Comparison of ENCODE assay signal across 1 cellular context in genomic region chr14:35404496-35405303, GRCh38.
TF ChIP-seq lines count a peak whose summit lies in the region.

NFKBIA (minus strand) TSS chr14:35404749; CDS start chr14:35404644, 105 bp downstream.

TF ChIP-seq in K562, 482 proteins besides CTCF, POLR2A, EP300 and RAD21 (continued from another document and continues in another):
- TF ChIP-seq MGA (IDR thresholded peaks at IDR 0.05) (no peak), SAFB (IDR thresholded peaks at IDR 0.05; ENCODE audit: borderline replicate concordance, low read depth, low read length) (no peak), ZNF699 (CRISPR knock-in tag; IDR thresholded peaks at IDR 0.05; ENCODE audit: insufficient replicate concordance) (no peak), ZNF318 (IDR thresholded peaks at IDR 0.05; ENCODE audit: borderline replicate concordance in 1 of 2, low read depth in 1 of 2) (no peak), ELF2 (CRISPR knock-in tag; IDR thresholded peaks at IDR 0.05) (no peak), KAT7 (CRISPR knock-in tag; IDR thresholded peaks at IDR 0.05; ENCODE audit: borderline replicate concordance) (no peak), COPS2 (conservative IDR thresholded peaks at IDR 0.05) (no peak), PHF20 (IDR thresholded peaks at IDR 0.05; ENCODE audit: partially characterized antibody) (no peak), TEAD1 (CRISPR knock-in tag; IDR thresholded peaks at IDR 0.05) (peak in 1 of 2 experiments; percentile 23; a peak in 1 of 4 replicates), CEBPB (tag; IDR thresholded peaks at IDR 0.05) (no peak), ZNF449 (CRISPR knock-in tag; IDR thresholded peaks at IDR 0.05) (no peak), BCOR (IDR thresholded peaks at IDR 0.05) (no peak), POLR2AphosphoS2 (IDR thresholded peaks at IDR 0.05; ENCODE audit: low read length) (no peak), ZNF212 (CRISPR knock-in tag; IDR thresholded peaks at IDR 0.05) (no peak), FIP1L1 (IDR thresholded peaks at IDR 0.05; ENCODE audit: low read depth, low read length, poor library complexity, severe bottlenecking) (peak; percentile 70), TAF9B (IDR thresholded peaks at IDR 0.05; ENCODE audit: partially characterized antibody) (no peak), GABPA (tag; conservative IDR thresholded peaks at IDR 0.05; ENCODE audit: low read depth) (peak; percentile 1; the same call in 1 of the 2 replicates), ESRRA (IDR thresholded peaks at IDR 0.05; ENCODE audit: borderline replicate concordance, low read depth) (peak; percentile 30; the same call in 1 of the 2 replicates), STAG1 (CRISPR knock-in tag; IDR thresholded peaks at IDR 0.05; ENCODE audit: borderline replicate concordance) (no peak)
- TF ChIP-seq, protein P1, sequence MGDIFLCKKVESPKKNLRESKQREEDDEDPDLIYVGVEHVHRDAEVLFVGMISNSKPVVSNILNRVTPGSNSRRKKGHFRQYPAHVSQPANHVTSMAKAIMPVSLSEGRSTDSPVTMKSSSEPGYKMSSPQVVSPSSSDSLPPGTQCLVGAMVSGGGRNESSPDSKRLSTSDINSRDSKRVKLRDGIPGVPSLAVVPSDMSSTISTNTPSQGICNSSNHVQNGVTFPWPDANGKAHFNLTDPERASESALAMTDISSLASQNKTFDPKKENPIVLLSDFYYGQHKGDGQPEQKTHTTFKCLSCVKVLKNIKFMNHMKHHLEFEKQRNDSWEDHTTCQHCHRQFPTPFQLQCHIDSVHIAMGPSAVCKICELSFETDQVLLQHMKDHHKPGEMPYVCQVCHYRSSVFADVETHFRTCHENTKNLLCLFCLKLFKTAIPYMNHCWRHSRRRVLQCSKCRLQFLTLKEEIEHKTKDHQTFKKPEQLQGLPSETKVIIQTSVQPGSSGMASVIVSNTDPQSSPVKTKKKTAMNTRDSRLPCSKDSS (IDR thresholded peaks at IDR 0.05; ENCODE audit: low read depth, partially characterized antibody), result no peak
- TF ChIP-seq, protein P2, sequence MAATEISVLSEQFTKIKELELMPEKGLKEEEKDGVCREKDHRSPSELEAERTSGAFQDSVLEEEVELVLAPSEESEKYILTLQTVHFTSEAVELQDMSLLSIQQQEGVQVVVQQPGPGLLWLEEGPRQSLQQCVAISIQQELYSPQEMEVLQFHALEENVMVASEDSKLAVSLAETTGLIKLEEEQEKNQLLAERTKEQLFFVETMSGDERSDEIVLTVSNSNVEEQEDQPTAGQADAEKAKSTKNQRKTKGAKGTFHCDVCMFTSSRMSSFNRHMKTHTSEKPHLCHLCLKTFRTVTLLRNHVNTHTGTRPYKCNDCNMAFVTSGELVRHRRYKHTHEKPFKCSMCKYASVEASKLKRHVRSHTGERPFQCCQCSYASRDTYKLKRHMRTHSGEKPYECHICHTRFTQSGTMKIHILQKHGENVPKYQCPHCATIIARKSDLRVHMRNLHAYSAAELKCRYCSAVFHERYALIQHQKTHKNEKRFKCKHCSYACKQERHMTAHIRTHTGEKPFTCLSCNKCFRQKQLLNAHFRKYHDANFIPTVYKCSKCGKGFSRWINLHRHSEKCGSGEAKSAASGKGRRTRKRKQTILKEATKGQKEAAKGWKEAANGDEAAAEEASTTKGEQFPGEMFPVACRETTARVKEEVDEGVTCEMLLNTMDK (IDR thresholded peaks at IDR 0.05; ENCODE audit: borderline replicate concordance, insufficient read depth, low read depth, low read length, poor library complexity, severe bottlenecking), result peak; percentile 50
